ENCODE assay signal across 20 cellular contexts in the genomic region with DNA sequence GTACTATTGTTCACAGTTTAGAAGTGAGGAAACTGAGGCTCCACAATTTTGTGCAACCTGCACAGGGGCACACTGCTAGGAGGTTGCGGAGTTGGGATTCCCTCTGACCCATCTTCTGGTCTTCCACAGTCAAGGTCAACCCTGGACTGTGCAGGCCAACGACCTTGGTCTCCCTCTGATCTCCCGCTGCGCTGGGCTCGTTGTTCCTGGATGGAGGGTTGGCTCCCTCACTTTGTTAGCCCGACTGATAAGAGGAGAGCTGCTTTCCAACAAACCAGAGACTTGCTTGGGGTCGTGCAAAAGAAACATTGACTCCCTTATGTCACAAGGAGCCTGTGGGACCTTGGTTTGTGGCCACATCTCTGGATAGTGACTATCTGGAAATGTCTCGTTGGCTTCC.
DNase-seq lines count a peak whose midpoint lies in the region; ATAC-seq, FAIRE-seq and TF ChIP-seq lines count a peak whose summit lies in the region.
"Had no signal": no experiment of that assay in that cellular context is flagged by ENCODE, and none has a peak within 500 bp of the region (broad histone marks: within the 10 kb centered on the region; RNA-seq: fewer than 3 reads in every experiment).

No MANE protein-coding gene starts in this region.

- H3K4me1 Mint-ChIP-seq in endodermal cell, result peaks cover 3% of the 10 kb centered on the region
- H3K4me1 Mint-ChIP-seq: CD4-positive, alpha-beta memory T cell had no signal

- no peaks in the 10 kb centered on the region for H3K36me3 Mint-ChIP-seq in endodermal cell (ENCODE audit: low read depth)
- H3K36me3 Mint-ChIP-seq: CD4-positive, alpha-beta memory T cell had no signal

- H3K9me2 ChIP-seq in MM.1S (replicated peaks; ENCODE audit: insufficient read depth, low read length), result no peaks in the 10 kb centered on the region

- H3K4me1 ChIP-seq in endodermal cell (ENCODE audit: control insufficient read depth, insufficient read depth, low read length) (no peaks in the 10 kb centered on the region), testis (no peaks in the 10 kb centered on the region), MM.1S (ENCODE audit: low read length) (no peaks in the 10 kb centered on the region)

- no peak for TF ChIP-seq CTCF in bronchial epithelial cell (IDR thresholded peaks at IDR 0.05; ENCODE audit: insufficient read depth, low read length, severe bottlenecking)
- TF ChIP-seq CTCF in endodermal cell (conservative IDR thresholded peaks at IDR 0.05), result no peak
- no peak for TF ChIP-seq CTCF in testis (IDR thresholded peaks at IDR 0.05)
- TF ChIP-seq CTCF in MM.1S (IDR thresholded peaks at IDR 0.05; ENCODE audit: low read length), result no peak

- 90 to 93% methylated on average over 8 of the region's 8 CpGs for WGBS in endodermal cell (ENCODE audit: insufficient coverage in 1 of 2, insufficient read length in 1 of 2), 2 experiments
- WGBS in testis, 2 donors, result 38 to 39% methylated on average over 8 of the region's 8 CpGs

- no peak for TF ChIP-seq POLR2A in testis (IDR thresholded peaks at IDR 0.05)

- H3K27ac ChIP-seq in endodermal cell (ENCODE audit: low read depth, low read length), result no peak overlapping the region
- H3K27ac ChIP-seq in testis, result no peak overlapping the region
- no peak overlapping the region for H3K27ac ChIP-seq in MM.1S (ENCODE audit: low read length)
- H3K27ac ChIP-seq: C4-2B had no signal

- no peaks in the 10 kb centered on the region for H3F3A ChIP-seq in MM.1S (ENCODE audit: insufficient read depth, low read length)

- H3K9me3 Mint-ChIP-seq in endodermal cell, result no peaks in the 10 kb centered on the region

- no peak overlapping the region for H3K4me3 Mint-ChIP-seq in endodermal cell
- H3K4me3 Mint-ChIP-seq: CD4-positive, alpha-beta memory T cell; HFFc6 had no signal

- H3K4me3 ChIP-seq in bronchial epithelial cell (ENCODE audit: low read depth, low read length), result no peak overlapping the region
- H3K4me3 ChIP-seq in endodermal cell (ENCODE audit: low read length), result no peak overlapping the region
- H3K4me3 ChIP-seq in testis, result no peak overlapping the region
- H3K4me3 ChIP-seq in MM.1S (ENCODE audit: low read length), result no peak overlapping the region

- DNase-seq in bronchial epithelial cell (ENCODE audit: low read depth) (no peak), endodermal cell (peak; percentile 16), mucosa of gallbladder (ENCODE audit: low spot score) (peak; percentile 8), testis (peak; percentile 30), MM.1S (no peak)
- DNase-seq: ACHN; CD4-positive, alpha-beta memory T cell; DMS153; DMS79; GDM1; GOT3; H7; HFFc6 had no signal

- H3K27me3 ChIP-seq in bronchial epithelial cell (ENCODE audit: control insufficient read depth, insufficient read depth, low read length) (no peaks in the 10 kb centered on the region), endodermal cell (ENCODE audit: control insufficient read depth, insufficient read depth, low read length, poor library complexity, severe bottlenecking) (no peaks in the 10 kb centered on the region), testis (no peaks in the 10 kb centered on the region), MM.1S (replicated peaks; ENCODE audit: insufficient read depth, low read length) (no peaks in the 10 kb centered on the region)

- H3K9me3 ChIP-seq in endodermal cell (ENCODE audit: control insufficient read depth, low read length) (no peaks in the 10 kb centered on the region), testis (no peaks in the 10 kb centered on the region), MM.1S (replicated peaks; ENCODE audit: insufficient read depth, low read length) (no peaks in the 10 kb centered on the region)

- no peaks in the 10 kb centered on the region for H3K79me2 ChIP-seq in MM.1S (ENCODE audit: low read length)

- no peak overlapping the region for H3K4me2 ChIP-seq in MM.1S (ENCODE audit: low read depth, low read length)

- no peak overlapping the region for H3K27ac Mint-ChIP-seq in endodermal cell
- H3K27ac Mint-ChIP-seq: CD4-positive, alpha-beta memory T cell; HFFc6 had no signal

- peak; percentile 55 for FAIRE-seq in bronchial epithelial cell (lab: Jason Lieb, UNC)
- FAIRE-seq: A204.1, GM12892 had no signal

- H2AFZ ChIP-seq in MM.1S (ENCODE audit: low read length), result no peak overlapping the region

- H3K27me3 Mint-ChIP-seq in endodermal cell (ENCODE audit: insufficient read depth), result no peaks in the 10 kb centered on the region
- H3K27me3 Mint-ChIP-seq: CD4-positive, alpha-beta memory T cell had no signal

- intact Hi-C loops in testis (cut with DNase I; ENCODE audit: low total_unique reads), result no loop called here

- H4K20me1 ChIP-seq in MM.1S (ENCODE audit: insufficient read depth, low read length), result no peaks in the 10 kb centered on the region

- H3K9ac ChIP-seq in endodermal cell (ENCODE audit: extremely low read depth, low read length, poor library complexity, severe bottlenecking) (no peak overlapping the region), MM.1S (ENCODE audit: low read length) (no peak overlapping the region)

- no peak for ATAC-seq in HG03432 (IDR thresholded peaks at IDR 0.05; ENCODE audit: unreplicated experiment)
- ATAC-seq in HG03095 (IDR thresholded peaks at IDR 0.05; ENCODE audit: unreplicated experiment), result no peak
- no peak for ATAC-seq in GM21367 (IDR thresholded peaks at IDR 0.05; ENCODE audit: unreplicated experiment)
- ATAC-seq: HCT116 had no signal

- H3K36me3 ChIP-seq in bronchial epithelial cell (ENCODE audit: control insufficient read depth, insufficient read depth, low read length) (no peaks in the 10 kb centered on the region), endodermal cell (ENCODE audit: control insufficient read depth, insufficient read depth, low read length) (no peaks in the 10 kb centered on the region), testis (ENCODE audit: low read depth, missing control alignments) (no peaks in the 10 kb centered on the region), MM.1S (replicated peaks; ENCODE audit: insufficient read depth, low read length) (no peaks in the 10 kb centered on the region)

Comparison
In these comparisons a context has a peak if more than half of its experiments do, and no peak if none do; other contexts are left out.
1. DNase-seq: peak in endodermal cell (single experiment), mucosa of gallbladder (single experiment) and testis (single experiment); none in bronchial epithelial cell (single experiment) and MM.1S (single experiment).